ENCODE assay signal across 28 cellular contexts in genomic region chr7:38813797-38814196, GRCh38.
"Had no signal": no experiment of that assay in that cellular context is flagged by ENCODE, and none has a peak within 500 bp of the region (broad histone marks: within the 10 kb centered on the region; RNA-seq: fewer than 3 reads in every experiment).

No MANE protein-coding gene starts in this region.

- ATAC-seq: activated CD4-positive, alpha-beta T cell treated with anti-CD3 and anti-CD28 coated beads for 36 hours; activated CD8-positive, alpha-beta memory T cell treated with anti-CD3 and anti-CD28 coated beads, Interleukin-2, amount 10 ng/mL, durations not matched to agents 7 days and 5 days; activated CD8-positive, alpha-beta T cell treated with anti-CD3 and anti-CD28 coated beads, Interleukin-2, amount 10 ng/mL, durations not matched to agents 7 days and 5 days; activated naive CD4-positive, alpha-beta T cell treated with anti-CD3 and anti-CD28 coated beads, Interleukin-2, amount 50 U/mL, for 72 hours; esophagus mucosa; T-helper 17 cell had no signal

- H3K27ac ChIP-seq: ascending aorta, breast epithelium, coronary artery, dorsolateral prefrontal cortex had no signal

- H3K4me1 ChIP-seq: ascending aorta, breast epithelium had no signal

- DNase-seq: activated CD4-positive, alpha-beta memory T cell treated with anti-CD3 and anti-CD28 coated beads for 36 hours; activated CD4-positive, alpha-beta T cell treated with anti-CD3 and anti-CD28 coated beads for 36 hours; activated CD4-positive, alpha-beta T cell treated with anti-CD3 and anti-CD28 coated beads, Interleukin-2, amount 10 ng/mL, durations not matched to agents 24 days and 14 days; activated CD4-positive, CD25-positive, alpha-beta regulatory T cell; activated CD4-positive, CD25-positive, alpha-beta regulatory T cell treated with anti-CD3 and anti-CD28 coated beads, Interleukin-2, amount 50 U/mL, for 72 hours; activated CD8-positive, alpha-beta memory T cell treated with anti-CD3 and anti-CD28 coated beads, Interleukin-2, amount 10 ng/mL, durations not matched to agents 7 days and 5 days; activated CD8-positive, alpha-beta memory T cell treated with anti-CD3 and anti-CD28 coated beads, Interleukin-2, amount 50 U/mL, for 4 hours; activated CD8-positive, alpha-beta T cell treated with anti-CD3 and anti-CD28 coated beads, Interleukin-2, amount 10 ng/mL, durations not matched to agents 7 days and 5 days; activated gamma-delta T cell; activated naive CD4-positive, alpha-beta T cell; activated naive CD4-positive, alpha-beta T cell treated with anti-CD3 and anti-CD28 coated beads, Interleukin-2, amount 10 ng/mL, durations not matched to agents 7 days and 5 days; activated naive CD8-positive, alpha-beta T cell treated with anti-CD3 and anti-CD28 coated beads, Interleukin-2, amount 10 ng/mL, durations not matched to agents 7 days and 5 days; activated T-cell treated with anti-CD3 and anti-CD28 coated beads, Interleukin-2, amount 50 U/mL, for 1 hour; activated T-cell treated with anti-CD3 and anti-CD28 coated beads, Interleukin-2, amount 50 U/mL, for 48 hours; dorsolateral prefrontal cortex; effector memory CD4-positive, alpha-beta T cell; endodermal cell; foreskin fibroblast; head of caudate nucleus; T-helper 1 cell; T-helper 17 cell; T1000 had no signal

- H3K9me3 ChIP-seq: ascending aorta, breast epithelium had no signal

- H3K36me3 ChIP-seq: breast epithelium had no signal

- H3K4me3 ChIP-seq: ascending aorta, breast epithelium, coronary artery, dorsolateral prefrontal cortex had no signal

- FAIRE-seq: frontal cortex had no signal

- H3K27me3 ChIP-seq: ascending aorta, breast epithelium, dorsolateral prefrontal cortex had no signal
